ENCODE assay signal across 3 cellular contexts in the genomic region with DNA sequence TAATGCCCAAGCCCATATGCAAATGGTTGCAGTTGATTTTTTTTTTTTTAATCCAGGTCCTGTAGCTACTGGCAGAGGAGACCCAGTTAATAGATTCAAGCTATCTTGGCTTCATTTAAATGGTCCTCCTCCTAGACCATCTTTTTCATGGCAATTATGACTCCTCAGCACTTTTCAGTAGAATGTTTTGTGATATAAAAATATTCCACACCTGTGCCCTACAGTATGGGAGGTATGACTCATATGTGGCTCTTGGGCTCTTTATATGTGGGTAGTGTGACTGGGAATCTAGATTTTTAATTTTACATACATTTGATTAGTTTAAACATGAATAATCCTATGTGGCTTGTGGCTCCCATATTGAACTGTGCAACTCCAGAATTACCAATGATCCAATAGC.
TF ChIP-seq lines count a peak whose summit lies in the region.

No MANE protein-coding gene starts in this region.

TF ChIP-seq in HepG2, 621 proteins besides CTCF, POLR2A, EP300 and RAD21:
- TF ChIP-seq, protein P1, sequence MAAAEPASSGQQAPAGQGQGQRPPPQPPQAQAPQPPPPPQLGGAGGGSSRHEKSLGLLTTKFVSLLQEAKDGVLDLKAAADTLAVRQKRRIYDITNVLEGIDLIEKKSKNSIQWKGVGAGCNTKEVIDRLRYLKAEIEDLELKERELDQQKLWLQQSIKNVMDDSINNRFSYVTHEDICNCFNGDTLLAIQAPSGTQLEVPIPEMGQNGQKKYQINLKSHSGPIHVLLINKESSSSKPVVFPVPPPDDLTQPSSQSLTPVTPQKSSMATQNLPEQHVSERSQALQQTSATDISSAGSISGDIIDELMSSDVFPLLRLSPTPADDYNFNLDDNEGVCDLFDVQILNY (CRISPR knock-in tag; conservative IDR thresholded peaks at IDR 0.05): no peak
- TF ChIP-seq ZNF704 (CRISPR knock-in tag; IDR thresholded peaks at IDR 0.05; ENCODE audit: borderline replicate concordance) (no peak), MAFF (IDR thresholded peaks at IDR 0.05; ENCODE audit: low read depth, low read length) (peak; percentile 29; the same call in 1 of the 2 replicates), ZBTB42 (CRISPR knock-in tag; IDR thresholded peaks at IDR 0.05) (no peak), FIP1L1 (IDR thresholded peaks at IDR 0.05; ENCODE audit: borderline replicate concordance, insufficient read depth, low read depth, low read length) (no peak), MAFK (conservative IDR thresholded peaks at IDR 0.05 in 1 of 2, IDR thresholded peaks at IDR 0.05 in 1 of 2; ENCODE audit: low read length in 2 of 2) (peak; percentile 31 to 60; a peak in 2 of 4 replicates)

TF ChIP-seq in IMR-90, 13 proteins besides CTCF, POLR2A, EP300 and RAD21:
- no peak for TF ChIP-seq FOS (IDR thresholded peaks at IDR 0.05; ENCODE audit: low read depth, low read length)
- peak; percentile 42; the same call in 1 of the 2 replicates for TF ChIP-seq MAFK (IDR thresholded peaks at IDR 0.05; ENCODE audit: low read depth, low read length)

TF ChIP-seq in K562, 482 proteins besides CTCF, POLR2A, EP300 and RAD21:
- TF ChIP-seq, protein P2, sequence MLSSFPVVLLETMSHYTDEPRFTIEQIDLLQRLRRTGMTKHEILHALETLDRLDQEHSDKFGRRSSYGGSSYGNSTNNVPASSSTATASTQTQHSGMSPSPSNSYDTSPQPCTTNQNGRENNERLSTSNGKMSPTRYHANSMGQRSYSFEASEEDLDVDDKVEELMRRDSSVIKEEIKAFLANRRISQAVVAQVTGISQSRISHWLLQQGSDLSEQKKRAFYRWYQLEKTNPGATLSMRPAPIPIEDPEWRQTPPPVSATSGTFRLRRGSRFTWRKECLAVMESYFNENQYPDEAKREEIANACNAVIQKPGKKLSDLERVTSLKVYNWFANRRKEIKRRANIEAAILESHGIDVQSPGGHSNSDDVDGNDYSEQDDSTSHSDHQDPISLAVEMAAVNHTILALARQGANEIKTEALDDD (IDR thresholded peaks at IDR 0.05): no peak
- TF ChIP-seq C11orf30 (IDR thresholded peaks at IDR 0.05; ENCODE audit: low read depth) (peak; percentile 28; the same call in 1 of the 2 replicates), ZNF316 (IDR thresholded peaks at IDR 0.05) (peak; percentile 47), ZNF24 (IDR thresholded peaks at IDR 0.05) (no peak)
